Comparison of ENCODE assay signal across 20 cellular contexts in genomic region chrX:148813422-148813821, GRCh38.
DNase-seq lines count a peak whose midpoint lies in the region; ATAC-seq, FAIRE-seq and TF ChIP-seq lines count a peak whose summit lies in the region.
"Had no signal": no experiment of that assay in that cellular context is flagged by ENCODE, and none has a peak within 500 bp of the region (broad histone marks: within the 10 kb centered on the region; RNA-seq: fewer than 3 reads in every experiment).

No MANE protein-coding gene starts in this region.

- peak; percentile 1 for DNase-seq in GM12865 (ENCODE audit: low read depth)
- no peak for DNase-seq in activated naive CD8-positive, alpha-beta T cell treated with anti-CD3 and anti-CD28 coated beads for 36 hours
- DNase-seq in hepatic stellate cell (ENCODE audit: low spot score), result no peak
- no peak for DNase-seq in sciatic nerve (ENCODE audit: low spot score)
- DNase-seq: C1 segment of cervical spinal cord; Calu3; CD4-positive, alpha-beta memory T cell; COR-L47; DMS153; DND-41; GOT3; HCEC 1CT had no signal

- TF ChIP-seq EP300 in neural cell (conservative IDR thresholded peaks at IDR 0.05; ENCODE audit: poor library complexity, severe bottlenecking), result no peak

- H3K4me1 Mint-ChIP-seq in activated naive CD8-positive, alpha-beta T cell treated with anti-CD3 and anti-CD28 coated beads for 36 hours, result no peaks in the 10 kb centered on the region
- H3K4me1 Mint-ChIP-seq: CD4-positive, alpha-beta memory T cell had no signal

- TF ChIP-seq CTCF in GM12865 (IDR thresholded peaks at IDR 0.05; ENCODE audit: insufficient read depth, low read depth, low read length, missing control alignments) (no peak), neural cell (IDR thresholded peaks at IDR 0.05; ENCODE audit: poor library complexity, severe bottlenecking) (no peak)

- no peaks in the 10 kb centered on the region for H3K27me3 ChIP-seq in neural cell (ENCODE audit: insufficient read depth, low read depth, low read length)

- H3K36me3 ChIP-seq in neural cell (ENCODE audit: insufficient read depth, low read length), result no peaks in the 10 kb centered on the region

- peak; percentile 62 for FAIRE-seq in colon (lab: Jason Lieb, UNC)
- FAIRE-seq: G401.6, GM12878, GM18507, H54 had no signal

- no peaks in the 10 kb centered on the region for H3K9me2 ChIP-seq in neural cell (ENCODE audit: insufficient read depth, low read length)

- H3K27ac ChIP-seq in neural cell (ENCODE audit: low read length), result peak overlapping the region; percentile 58

- H4K20me1 ChIP-seq in neural cell (ENCODE audit: insufficient read depth), result no peaks in the 10 kb centered on the region

- no peak overlapping the region for H3K27ac Mint-ChIP-seq in activated naive CD8-positive, alpha-beta T cell treated with anti-CD3 and anti-CD28 coated beads for 36 hours
- H3K27ac Mint-ChIP-seq: CD4-positive, alpha-beta memory T cell had no signal

- no peak overlapping the region for H3K4me3 Mint-ChIP-seq in activated naive CD8-positive, alpha-beta T cell treated with anti-CD3 and anti-CD28 coated beads for 36 hours
- H3K4me3 Mint-ChIP-seq: CD4-positive, alpha-beta memory T cell had no signal

- no peaks in the 10 kb centered on the region for H3K27me3 Mint-ChIP-seq in activated naive CD8-positive, alpha-beta T cell treated with anti-CD3 and anti-CD28 coated beads for 36 hours
- H3K27me3 Mint-ChIP-seq: CD4-positive, alpha-beta memory T cell had no signal

- no peak overlapping the region for H3K9ac ChIP-seq in neural cell (ENCODE audit: low read length)

- intact Hi-C loops in sciatic nerve (cut with DNase I), result no loop called here

- peak; percentile 54 for ATAC-seq in GM18868 (IDR thresholded peaks at IDR 0.05; ENCODE audit: unreplicated experiment)
- ATAC-seq in sciatic nerve, result no peak
- ATAC-seq in HG03442 (IDR thresholded peaks at IDR 0.05; ENCODE audit: unreplicated experiment), result no peak
- ATAC-seq: GM12878 had no signal

- H3K9me3 Mint-ChIP-seq in activated naive CD8-positive, alpha-beta T cell treated with anti-CD3 and anti-CD28 coated beads for 36 hours, result no peaks in the 10 kb centered on the region

- no peaks in the 10 kb centered on the region for H3K79me2 ChIP-seq in neural cell (replicated peaks; ENCODE audit: insufficient read depth, low read length)

- no peaks in the 10 kb centered on the region for H3K9me3 ChIP-seq in neural cell (ENCODE audit: low read length)

- TF ChIP-seq RAD21 in neural cell (conservative IDR thresholded peaks at IDR 0.05), result no peak

- H3K4me2 ChIP-seq in neural cell (ENCODE audit: low read length), result no peak overlapping the region

- no peak overlapping the region for H3K4me3 ChIP-seq in GM12865 (ENCODE audit: low read depth, low read length)
- H3K4me3 ChIP-seq in neural cell (ENCODE audit: low read length), result no peak overlapping the region
- H3K4me3 ChIP-seq: GM12878 had no signal

- no peak overlapping the region for H2AFZ ChIP-seq in neural cell (ENCODE audit: low read depth, low read length)

- H3K36me3 Mint-ChIP-seq in activated naive CD8-positive, alpha-beta T cell treated with anti-CD3 and anti-CD28 coated beads for 36 hours, result no peaks in the 10 kb centered on the region
- H3K36me3 Mint-ChIP-seq: CD4-positive, alpha-beta memory T cell had no signal

- H3F3A ChIP-seq in neural cell (ENCODE audit: insufficient read depth, low read length, poor library complexity, severe bottlenecking), result no peaks in the 10 kb centered on the region

TF ChIP-seq in neural cell, 6 proteins besides CTCF, POLR2A, EP300 and RAD21:
- no peak for TF ChIP-seq TAF1 (IDR thresholded peaks at IDR 0.05; ENCODE audit: low read depth)
- no peak for TF ChIP-seq MXI1 (conservative IDR thresholded peaks at IDR 0.05; ENCODE audit: poor library complexity, severe bottlenecking)
- TF ChIP-seq EZH2 (IDR thresholded peaks at IDR 0.05; ENCODE audit: borderline replicate concordance, insufficient read depth, low read length, poor library complexity, severe bottlenecking), result no peak
- no peak for TF ChIP-seq POLR2AphosphoS5 (IDR thresholded peaks at IDR 0.05)
- TF ChIP-seq REST (IDR thresholded peaks at IDR 0.05; ENCODE audit: borderline replicate concordance), result no peak
